Comparison of ENCODE assay signal across 9 cellular contexts in the genomic region with DNA sequence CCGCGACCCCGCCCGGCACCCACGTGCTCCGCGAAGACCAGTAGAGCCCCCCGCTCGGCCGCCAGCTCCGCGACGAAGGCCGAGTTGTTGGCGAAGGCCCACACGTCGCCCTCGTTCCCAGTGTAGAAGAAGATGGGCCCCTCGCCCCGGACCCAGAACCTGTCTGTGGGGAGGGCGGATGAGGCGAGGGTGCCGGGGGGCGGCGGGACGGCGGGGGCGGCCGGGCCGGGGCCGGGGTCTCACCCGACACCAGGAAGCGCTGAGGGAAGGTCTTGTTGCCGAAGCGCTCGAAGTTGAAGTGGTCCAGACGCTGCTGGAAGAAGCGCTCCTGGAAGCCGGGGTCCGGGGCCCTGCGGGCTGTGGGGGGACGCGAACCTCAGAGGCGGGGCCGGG. TPM values are rescaled to one million over a fixed set of nuclear protein-coding genes. Genes with fewer than 3 reads are reported as not detected.
DNase-seq lines count a peak whose midpoint lies in the region; ATAC-seq and TF ChIP-seq lines count a peak whose summit lies in the region.
"Had no signal": no experiment of that assay in that cellular context is flagged by ENCODE, and none has a peak within 500 bp of the region (broad histone marks: within the 10 kb centered on the region; RNA-seq: fewer than 3 reads in every experiment).

No MANE protein-coding gene starts in this region.

- peaks cover 5% of the 10 kb centered on the region for H3K79me2 ChIP-seq in ACC112 (ENCODE audit: control insufficient read depth, insufficient read depth, low read length, unreplicated experiment)

- WGBS in iPS DF 6.9 (ENCODE audit: insufficient coverage, insufficient read length): no CpG with 5 or more reads among the region's 45 CpGs

- peak overlapping the region; percentile 76 for H3K4me3 ChIP-seq in ACC112 (ENCODE audit: low read depth, low read length)
- H3K4me3 ChIP-seq in iPS DF 6.9 (ENCODE audit: low read length): peak overlapping the region; percentile 12; the same call in 1 of the 2 replicates
- peak overlapping the region; percentile 93 for H3K4me3 ChIP-seq in thoracic aorta

- no peak for DNase-seq in iPS DF 6.9 (ENCODE audit: low read depth, low spot score)
- no peak for DNase-seq in thoracic aorta (ENCODE audit: low spot score)
- DNase-seq in T1000 (lab: John Stamatoyannopoulos, UW): no peak
- no peak for DNase-seq in stimulated activated CD4-positive, alpha-beta T cell treated with anti-CD3 and anti-CD28 coated beads, Interleukin-2, amount 100 ng/mL, for 48 hours

- H3K9me3 ChIP-seq in iPS DF 6.9 (ENCODE audit: control insufficient read depth, insufficient read depth, low read length) (no peaks in the 10 kb centered on the region), thoracic aorta (no peaks in the 10 kb centered on the region)

- H3K4me1 ChIP-seq in ACC112 (ENCODE audit: control insufficient read depth, insufficient read depth, low read length, unreplicated experiment): no peaks in the 10 kb centered on the region
- no peaks in the 10 kb centered on the region; the same call in 1 of the 2 replicates for H3K4me1 ChIP-seq in iPS DF 6.9 (ENCODE audit: control insufficient read depth, insufficient read depth, low read length)
- peaks cover 5 to 19% of the 10 kb centered on the region in 2 donors for H3K4me1 ChIP-seq in thoracic aorta (ENCODE audit: control insufficient read depth in 1 of 2, low read depth in 2 of 2)

- peak; percentile 11 for ATAC-seq in GM21529 (IDR thresholded peaks at IDR 0.05; ENCODE audit: unreplicated experiment)
- ATAC-seq in thoracic aorta (ENCODE audit: insufficient number of reproducible peaks, low FRiP score, low read depth): no peak
- ATAC-seq in GM18858 (IDR thresholded peaks at IDR 0.05; ENCODE audit: unreplicated experiment): no peak

- TF ChIP-seq CTCF in VCaP (conservative IDR thresholded peaks at IDR 0.05) (no peak), thoracic aorta (IDR thresholded peaks at IDR 0.05) (no peak)

- peak overlapping the region; percentile 79 for H2AFZ ChIP-seq in ACC112 (ENCODE audit: low read length, unreplicated experiment)

- H3K27me3 ChIP-seq in ACC112 (ENCODE audit: insufficient read depth, low read length) (no peaks in the 10 kb centered on the region), iPS DF 6.9 (ENCODE audit: control insufficient read depth, insufficient read depth, low read length) (peaks cover 11% of the 10 kb centered on the region; the same call in 1 of the 2 replicates), thoracic aorta (replicated peaks; ENCODE audit: insufficient read depth) (no peaks in the 10 kb centered on the region)

- H3K36me3 ChIP-seq in ACC112 (ENCODE audit: insufficient read depth, low read length) (peaks cover 3% of the 10 kb centered on the region; the same call in 1 of the 2 replicates), iPS DF 6.9 (ENCODE audit: control insufficient read depth, insufficient read depth, low read length) (no peaks in the 10 kb centered on the region), thoracic aorta (peaks cover 5% of the 10 kb centered on the region)

- H3K27ac ChIP-seq in ACC112 (ENCODE audit: low read depth, low read length): no peak overlapping the region
- peak overlapping the region; percentile 91 for H3K27ac ChIP-seq in VCaP
- H3K27ac ChIP-seq in iPS DF 6.9 (ENCODE audit: low read length): no peak overlapping the region
- H3K27ac ChIP-seq in thoracic aorta: no peak overlapping the region

RNA-seq across cellular contexts. Expression of a gene that starts 0.3 kb away (rescaled TPM):
- 100 to 1,000 TPM; 100 to 148 TPM for total RNA-seq in thoracic aorta

RNA-seq across cellular contexts. Expression of a gene that starts 24.7 kb away (rescaled TPM):
- total RNA-seq in thoracic aorta: not detected
- total RNA-seq: glomerular endothelial cell had no signal

RNA-seq across cellular contexts. Expression of a gene that starts 27.4 kb away (rescaled TPM):
- 10 to 100 TPM; 32.9 to 52.9 TPM for total RNA-seq in thoracic aorta

RNA-seq across cellular contexts. Expression of a gene that starts 36.9 kb away (rescaled TPM):
- total RNA-seq in thoracic aorta: 10 to 100 TPM in 1 of 2 donors, 1 to 10 TPM in 1; 9.6 to 11.4 TPM

RNA-seq across cellular contexts. Expression of a gene that starts 43.9 kb away (rescaled TPM):
- total RNA-seq in thoracic aorta: under 1 TPM; 0.41 to 0.92 TPM

Comparison
In these comparisons a context has a peak if more than half of its experiments do, and no peak if none do; other contexts are left out.
1. H3K4me3 ChIP-seq: peak in every context shown above with its lines; median percentile 93 in thoracic aorta; 76 in ACC112; 12 in iPS DF 6.9.